Comparison of ENCODE assay signal across 25 cellular contexts in genomic region chr12:50145439-50145838, GRCh38. TPM values are rescaled to one million over a fixed set of nuclear protein-coding genes. Genes with fewer than 3 reads are reported as not detected.
"Had no signal": no experiment of that assay in that cellular context is flagged by ENCODE, and none has a peak within 500 bp of the region (broad histone marks: within the 10 kb centered on the region; RNA-seq: fewer than 3 reads in every experiment).

No MANE protein-coding gene starts in this region.

- H3K4me3 Mint-ChIP-seq: memory B cell, naive B cell had no signal

- H3K27me3 ChIP-seq: dorsolateral prefrontal cortex, esophagus squamous epithelium, gastrocnemius medialis, heart right ventricle, left lung had no signal

- H3K27ac ChIP-seq: coronary artery, dorsolateral prefrontal cortex, epithelial cell of prostate, esophagus squamous epithelium, gastrocnemius medialis, left lung, lower lobe of right lung had no signal

- H3K36me3 Mint-ChIP-seq: naive B cell had no signal

- DNase-seq: dermis blood vessel endothelial cell; dorsolateral prefrontal cortex; effector CD4-positive, alpha-beta T cell; effector memory CD4-positive, alpha-beta T cell; erythroblast; esophagus squamous epithelium; foreskin fibroblast; foreskin melanocyte; gastrocnemius medialis; glutamatergic neuron; head of caudate nucleus; heart right ventricle; hippocampal formation; left cardiac atrium; left lung; left ventricle myocardium superior; lower lobe of right lung; mesendoderm; mucosa of descending colon; naive B cell had no signal

- H3K9me3 ChIP-seq: esophagus squamous epithelium, gastrocnemius medialis, heart right ventricle, left lung, lower lobe of right lung, mucosa of descending colon had no signal

- H3K4me1 ChIP-seq: esophagus squamous epithelium, left lung had no signal

- H3K27ac Mint-ChIP-seq: memory B cell, naive B cell had no signal

- H3K27me3 Mint-ChIP-seq: memory B cell, naive B cell had no signal

- ATAC-seq: esophagus mucosa, gastrocnemius medialis, left cardiac atrium, left lung, left ventricle myocardium superior, lower lobe of right lung, mucosa of descending colon had no signal

- H3K4me3 ChIP-seq: coronary artery, dorsolateral prefrontal cortex, esophagus squamous epithelium, gastrocnemius medialis, heart right ventricle, left lung, lower lobe of right lung, mucosa of descending colon had no signal

- H3K9me3 Mint-ChIP-seq: memory B cell, naive B cell had no signal

RNA-seq across cellular contexts. Expression of gene GPD1, which starts 41.6 kb away (rescaled TPM):
- total RNA-seq: dermis blood vessel endothelial cell, glomerular endothelial cell had no signal
